Comparison of ENCODE assay signal across 19 cellular contexts in the genomic region with DNA sequence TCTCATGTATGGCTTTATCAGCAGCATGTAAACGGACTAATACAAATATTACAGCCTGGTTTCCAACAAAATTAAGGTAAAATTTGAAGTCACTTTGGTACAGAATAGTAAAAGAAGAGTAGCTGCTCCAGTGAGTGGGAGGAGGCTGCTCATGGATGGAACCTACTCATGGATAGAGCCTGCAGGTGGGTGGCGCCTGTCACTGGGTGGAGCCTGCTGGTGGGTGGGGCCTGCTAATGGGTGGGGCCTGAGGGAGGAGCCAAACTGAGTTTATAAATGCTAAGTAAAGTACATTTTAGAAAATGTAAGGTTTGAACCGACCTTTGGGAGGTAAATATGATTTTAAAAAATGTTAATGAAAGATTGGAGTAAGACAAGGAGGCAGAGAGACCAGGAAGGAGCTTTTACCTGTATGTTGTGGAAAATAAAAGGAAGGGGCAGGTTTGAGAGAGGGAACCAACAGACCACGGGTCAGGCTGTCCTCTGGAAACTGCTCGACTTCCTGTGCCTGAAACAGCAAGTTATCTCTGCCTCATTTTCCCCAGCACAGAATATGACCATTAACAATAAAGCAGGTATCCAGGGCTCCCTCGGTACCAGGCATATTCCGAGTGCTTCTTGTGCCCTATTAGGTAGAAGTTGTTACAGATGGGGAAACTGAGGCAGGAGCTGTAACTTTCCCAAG. TPM values are rescaled to one million over a fixed set of nuclear protein-coding genes. Genes with fewer than 3 reads are reported as not detected.
DNase-seq lines count a peak whose midpoint lies in the region; ATAC-seq, FAIRE-seq and TF ChIP-seq lines count a peak whose summit lies in the region.
"Had no signal": no experiment of that assay in that cellular context is flagged by ENCODE, and none has a peak within 500 bp of the region (broad histone marks: within the 10 kb centered on the region; RNA-seq: fewer than 3 reads in every experiment).

No MANE protein-coding gene starts in this region.

- in situ Hi-C loops in GM12878 (cut with MboI) = no loop called here

- FAIRE-seq in GM12878 (lab: Jason Lieb, UNC) = no peak

- CTCF ChIA-PET in GM12878 (lab: Yijun Ruan, JAX) = interaction anchor here (1.6 kb wide), 1 partner anchor 17 kb away, joined by 3 read pairs; no protein-coding TSS in a partner anchor

- no peaks in the 10 kb centered on the region for H4K20me1 ChIP-seq in GM12878 (ENCODE audit: control insufficient read depth, insufficient read depth)

- H2AFZ ChIP-seq in GM12878 (ENCODE audit: control insufficient read depth, low read depth, low read length) = no peak overlapping the region

- H3K36me3 ChIP-seq in GM12878 (ENCODE audit: control insufficient read depth in 2 of 2, insufficient read depth in 2 of 2, low read length in 1 of 2) (no peaks in the 10 kb centered on the region), testis (ENCODE audit: low read depth, missing control alignments) (no peaks in the 10 kb centered on the region)
- H3K36me3 ChIP-seq: HAP-1, MG63 had no signal

- TF ChIP-seq CTCF in NB4 (IDR thresholded peaks at IDR 0.05; ENCODE audit: low read depth, low read length) (no peak), GM12878 (IDR thresholded peaks at IDR 0.05 in 2 of 3, conservative IDR thresholded peaks at IDR 0.05 in 1 of 3; ENCODE audit: control insufficient read depth in 2 of 3, extremely low read depth in 1 of 3, insufficient read depth in 1 of 3, low read depth in 3 of 3, low read length in 3 of 3) (no peak), testis (IDR thresholded peaks at IDR 0.05) (no peak)

- 46% methylated on average over 7 of the region's 7 CpGs for WGBS in GM12878 (ENCODE audit: insufficient coverage, insufficient replicate concordance, low lambda C conversion rate, missing lambda C conversion rate)
- 72 to 78% methylated on average over 7 of the region's 7 CpGs for WGBS in testis, 2 donors

- ATAC-seq in GM12878 = 0 out of 3 replicates have a peak, but pooled peaks have one; percentile 47
- no peak for ATAC-seq in GM19324 (IDR thresholded peaks at IDR 0.05; ENCODE audit: low FRiP score, unreplicated experiment)

- H3K4me2 ChIP-seq in GM12878 (ENCODE audit: control insufficient read depth, insufficient read depth) = no peak overlapping the region
- H3K4me2 ChIP-seq: KMS-11, SK-N-SH had no signal

- BruUV-seq in GM12878 (replicated peaks; lab: Mats Ljungman, UMichigan) = no TSS peak

- POLR2A ChIA-PET in GM12878 (lab: Charles Lee) = no interaction called here

- TF ChIP-seq RAD21 in GM12878 (IDR thresholded peaks at IDR 0.05; ENCODE audit: insufficient read depth, low read depth, low read length) = no peak

- TF ChIP-seq EP300 in GM12878 (IDR thresholded peaks at IDR 0.05; ENCODE audit: borderline replicate concordance in 1 of 2, control insufficient read depth in 1 of 2, low read depth in 2 of 2, low read length in 2 of 2) = no peak

- H3K9me3 ChIP-seq in GM12878 (replicated peaks; ENCODE audit: control insufficient read depth, insufficient read depth, low read length) (no peaks in the 10 kb centered on the region), testis (no peaks in the 10 kb centered on the region)
- H3K9me3 ChIP-seq: HAP-1, MG63, SK-N-SH had no signal

- RAD21 ChIA-PET in GM12878 (lab: Charles Lee; ENCODE audit: unreplicated experiment) = no interaction called here

- no peak overlapping the region for H3K4me3 ChIP-seq in NB4 (ENCODE audit: low read depth, low read length)
- no peak overlapping the region for H3K4me3 ChIP-seq in GM12878
- no peak overlapping the region for H3K4me3 ChIP-seq in testis
- H3K4me3 ChIP-seq: HAP-1, MG63 had no signal

- H3K27ac ChIP-seq in GM12878 (ENCODE audit: control insufficient read depth, insufficient read depth) = no peak overlapping the region
- no peak overlapping the region for H3K27ac ChIP-seq in testis
- H3K27ac ChIP-seq: KMS-11 had no signal

- peak; percentile 9 for DNase-seq in stimulated activated CD4-positive, alpha-beta T cell treated with anti-CD3 and anti-CD28 coated beads, Interleukin-15, amount 100 ng/mL, for 24 hours
- DNase-seq in stimulated activated CD4-positive, alpha-beta T cell treated with anti-CD3 and anti-CD28 coated beads, Interleukin-4, amount 100 ng/mL, for 1 hour = no peak
- peak; percentile 2 for DNase-seq in NB4 (ENCODE audit: low read depth)
- DNase-seq in GM12878 (ENCODE audit: low read depth, low spot score) = no peak
- peak; percentile 18 for DNase-seq in testis
- DNase-seq in NCI-H1930 (lab: John Stamatoyannopoulos, UW) = no peak
- DNase-seq in NCI-H748 (lab: John Stamatoyannopoulos, UW; ENCODE audit: unreplicated experiment) = no peak
- DNase-seq: ACHN; CD4-positive, alpha-beta T cell; DND-41; GDM1; MG63; NCI-H1417; NCI-H2029 treated with DMSO at 0.1 percent for 48 hours; NCI-H524; SK-N-SH had no signal

- H3K79me2 ChIP-seq in GM12878 (ENCODE audit: control insufficient read depth, insufficient read depth, low read length) = no peaks in the 10 kb centered on the region

- TF ChIP-seq POLR2A in NB4 (IDR thresholded peaks at IDR 0.05; ENCODE audit: extremely low read depth, insufficient read length) (no peak), GM12878 (IDR thresholded peaks at IDR 0.05; ENCODE audit: low read depth, low read length) (no peak), testis (IDR thresholded peaks at IDR 0.05) (no peak)

- H3K4me1 ChIP-seq in GM12878 (ENCODE audit: control insufficient read depth, insufficient read depth, low read length) = no peaks in the 10 kb centered on the region
- H3K4me1 ChIP-seq in testis = no peaks in the 10 kb centered on the region
- H3K4me1 ChIP-seq: HAP-1 had no signal

- intact Hi-C loops in GM12878 (cut with micrococcal nuclease; ENCODE audit: unreplicated experiment) (no loop called here), testis (cut with DNase I; ENCODE audit: low total_unique reads) (no loop called here)

- no peak overlapping the region for H3K9ac ChIP-seq in GM12878 (ENCODE audit: control insufficient read depth, insufficient read depth, low read length)
- H3K9ac ChIP-seq: KMS-11, SK-N-SH had no signal

- no peaks in the 10 kb centered on the region; a peak in 1 of 4 replicates for H3K27me3 ChIP-seq in GM12878 (replicated peaks in 1 of 2; ENCODE audit: control insufficient read depth in 2 of 2, insufficient read depth in 2 of 2, low read length in 1 of 2)
- no peaks in the 10 kb centered on the region for H3K27me3 ChIP-seq in testis
- H3K27me3 ChIP-seq: MG63 had no signal

- SMC1A ChIA-PET in GM12878 (lab: Charles Lee; ENCODE audit: uncharacterized antibody, unreplicated experiment) = interaction anchor here (1.8 kb wide), 1 partner anchor 15 kb away, joined by 4 read pairs; no protein-coding TSS in a partner anchor

TF ChIP-seq in GM12878, 131 proteins besides CTCF, POLR2A, EP300 and RAD21:
- TF ChIP-seq, protein P1, sequence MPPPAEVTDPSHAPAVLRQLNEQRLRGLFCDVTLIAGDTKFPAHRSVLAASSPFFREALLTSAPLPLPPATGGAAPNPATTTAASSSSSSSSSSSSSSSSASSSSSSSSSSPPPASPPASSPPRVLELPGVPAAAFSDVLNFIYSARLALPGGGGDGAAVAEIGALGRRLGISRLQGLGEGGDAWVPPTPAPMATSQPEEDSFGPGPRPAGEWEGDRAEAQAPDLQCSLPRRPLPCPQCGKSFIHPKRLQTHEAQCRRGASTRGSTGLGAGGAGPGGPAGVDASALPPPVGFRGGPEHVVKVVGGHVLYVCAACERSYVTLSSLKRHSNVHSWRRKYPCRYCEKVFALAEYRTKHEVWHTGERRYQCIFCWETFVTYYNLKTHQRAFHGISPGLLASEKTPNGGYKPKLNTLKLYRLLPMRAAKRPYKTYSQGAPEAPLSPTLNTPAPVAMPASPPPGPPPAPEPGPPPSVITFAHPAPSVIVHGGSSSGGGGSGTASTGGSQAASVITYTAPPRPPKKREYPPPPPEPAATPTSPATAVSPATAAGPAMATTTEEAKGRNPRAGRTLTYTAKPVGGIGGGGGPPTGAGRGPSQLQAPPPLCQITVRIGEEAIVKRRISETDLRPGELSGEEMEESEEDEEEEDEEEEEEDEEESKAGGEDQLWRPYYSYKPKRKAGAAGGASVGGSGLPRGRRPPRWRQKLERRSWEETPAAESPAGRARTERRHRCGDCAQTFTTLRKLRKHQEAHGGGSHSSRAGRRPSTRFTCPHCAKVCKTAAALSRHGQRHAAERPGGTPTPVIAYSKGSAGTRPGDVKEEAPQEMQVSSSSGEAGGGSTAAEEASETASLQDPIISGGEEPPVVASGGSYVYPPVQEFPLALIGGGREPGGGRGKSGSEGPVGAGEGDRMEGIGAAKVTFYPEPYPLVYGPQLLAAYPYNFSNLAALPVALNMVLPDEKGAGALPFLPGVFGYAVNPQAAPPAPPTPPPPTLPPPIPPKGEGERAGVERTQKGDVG (CRISPR knock-in tag; IDR thresholded peaks at IDR 0.05) = no peak
- TF ChIP-seq TBL1XR1 (IDR thresholded peaks at IDR 0.05; ENCODE audit: low read depth, low read length) (no peak), ZNF217 (IDR thresholded peaks at IDR 0.05) (no peak), POU2F2 (IDR thresholded peaks at IDR 0.05; ENCODE audit: borderline replicate concordance, low read depth, low read length) (no peak), FOXK2 (IDR thresholded peaks at IDR 0.05) (no peak), RB1 (IDR thresholded peaks at IDR 0.05; ENCODE audit: borderline replicate concordance) (no peak), POLR2AphosphoS5 (IDR thresholded peaks at IDR 0.05; ENCODE audit: low read length) (no peak)
TF ChIP-seq in GM12878: peak in this region for 0.

RNA-seq across cellular contexts. Expression of a gene that starts 55.9 kb away (rescaled TPM):
- total RNA-seq in GM12878 (2013; cell fraction: nucleolus; rRNA removed) = 119 and 122 TPM in 2 replicates
- total RNA-seq in GM12878 (2014; rRNA removed) (32.0 and 37.2 TPM in 2 replicates), GM12878 (2014; rRNA removed; fragmentation: Illumina TruSeq; extraction: Trizol) (31.4 and 34.6 TPM in 2 replicates), GM12878 (2021) (54.0 and 57.2 TPM in 2 replicates), testis (10 to 100 TPM; 40.0 to 40.7 TPM)
- polyA plus RNA-seq in GM12878 (2011; ENCODE audit: low read depth) = 18.0 TPM
- polyA plus RNA-seq in GM12878 (2011; rRNA removed) (19.9 and 24.0 TPM in 2 replicates), GM12878 (2014; fragmentation: Illumina TruSeq; extraction: Trizol) (32.4 and 42.3 TPM in 2 replicates), GM12878 (2014; fragmentation: Nextera tagmentation; extraction: Ambion mirVana) (10 to 100 TPM; 13.4 to 20.1 TPM), GM12878 (2014; rRNA removed) (18.2 and 19.1 TPM in 2 replicates), GM12878 (2016; fragmentation: Nextera tagmentation; extraction: Ambion mirVana) (10 to 100 TPM; 47.1 to 52.5 TPM), testis (ENCODE audit: insufficient read depth, low read depth, low replicate concordance) (30.2 TPM)
- polyA plus RNA-seq in GM12878 (2011; cell fraction: cytosol; rRNA removed) = 9.3 and 12.8 TPM in 2 replicates
- 21.3 and 23.6 TPM in 2 replicates for polyA plus RNA-seq in GM12878 (2011; cell fraction: nucleus; rRNA removed)
- polyA plus RNA-seq in GM12878 (2012) = 24.5 and 26.7 TPM in 2 replicates
- 35.2 and 45.6 TPM in 2 replicates for polyA minus RNA-seq in GM12878 (2011; rRNA and poly(A)+ RNA removed)
- 12.4 and 18.7 TPM in 2 replicates for polyA minus RNA-seq in GM12878 (2011; cell fraction: cytosol; rRNA and poly(A)+ RNA removed)
- 32.3 and 33.7 TPM in 2 replicates for polyA minus RNA-seq in GM12878 (2011; cell fraction: nucleus; rRNA and poly(A)+ RNA removed)

Comparison
In these comparisons a context has a peak if more than half of its experiments do, and no peak if none do; other contexts are left out.
1. DNase-seq: peak in stimulated activated CD4-positive, alpha-beta T cell treated with anti-CD3 and anti-CD28 coated beads, Interleukin-15, amount 100 ng/mL, for 24 hours (single experiment), NB4 (single experiment) and testis (single experiment); none in stimulated activated CD4-positive, alpha-beta T cell treated with anti-CD3 and anti-CD28 coated beads, Interleukin-4, amount 100 ng/mL, for 1 hour (single experiment), GM12878 (single experiment), NCI-H1930 (0 of 2) and NCI-H748 (single experiment).